Comparison of ENCODE assay signal across 8 cellular contexts in the genomic region with DNA sequence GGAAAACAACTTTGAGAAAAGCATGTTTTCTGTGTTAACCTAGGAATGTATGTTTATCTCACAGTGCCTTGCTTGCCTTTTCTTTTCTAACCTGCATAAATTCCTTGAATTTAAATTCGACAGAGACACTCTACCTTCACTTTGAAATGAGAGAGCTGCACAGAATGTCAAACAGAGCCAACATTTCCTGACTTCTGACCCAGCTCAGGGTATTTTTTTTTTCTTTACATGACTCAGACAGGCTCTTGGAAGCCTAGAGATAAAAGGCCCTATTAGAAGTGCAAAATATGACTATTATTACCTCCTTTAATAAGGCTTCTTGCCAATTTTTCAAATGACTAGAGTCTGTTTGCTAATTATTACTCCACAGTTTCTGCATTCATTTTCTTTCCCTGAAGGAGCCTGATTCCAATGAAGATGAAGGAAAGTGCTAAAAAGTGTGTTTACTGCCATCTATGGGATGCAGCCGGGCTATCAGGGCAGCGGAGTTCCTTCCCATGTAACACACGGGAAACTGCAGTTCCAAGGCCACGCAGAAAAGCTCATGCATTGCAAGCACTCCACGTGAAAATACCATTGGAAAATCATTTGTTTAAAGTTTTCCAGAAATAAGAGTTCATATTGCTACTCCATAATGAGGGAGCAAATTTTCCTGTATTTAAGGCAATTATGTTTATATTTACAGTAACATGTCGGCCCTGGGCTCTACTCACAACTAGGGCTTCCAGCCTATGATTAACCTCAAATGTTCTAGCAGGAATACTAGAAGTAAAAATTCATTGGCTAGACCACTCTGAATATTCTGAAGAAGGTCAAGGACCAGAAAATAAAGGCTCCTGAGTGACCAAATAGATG.
A peak's percentile ranks its signal among the peaks of the same experiment; 100 is the strongest.
DNase-seq lines count a peak whose midpoint lies in the region; ATAC-seq and TF ChIP-seq lines count a peak whose summit lies in the region.

No MANE protein-coding gene starts in this region.

- ATAC-seq in GM19397 (IDR thresholded peaks at IDR 0.05; ENCODE audit: unreplicated experiment) (no peak), GM21786 (IDR thresholded peaks at IDR 0.05; ENCODE audit: unreplicated experiment) (no peak)

- no peaks in the 10 kb centered on the region for H3K36me3 Mint-ChIP-seq in immature natural killer cell

- peak; percentile 81 for TF ChIP-seq CTCF in AG09319 (IDR thresholded peaks at IDR 0.05; ENCODE audit: low read depth, low read length)

- H3K4me3 Mint-ChIP-seq in immature natural killer cell, result no peak overlapping the region

- H3K9me3 Mint-ChIP-seq in immature natural killer cell, result peaks cover 0 to 1% (median 0%) of the 10 kb centered on the region in 6 donors

- H3K4me1 Mint-ChIP-seq in immature natural killer cell, result peaks cover 0 to 1% of the 10 kb centered on the region in 2 donors

- DNase-seq in AG09319 (ENCODE audit: extremely low read depth, low read depth), result peak; percentile 19
- DNase-seq in HS-5 (ENCODE audit: low read depth), result peak; percentile 18
- DNase-seq in amygdala (lab: John Stamatoyannopoulos, UW), result peak in 47 of 56 donors; percentile 3 to 81 (median 34)
- DNase-seq in iPS DF 4.7 (ENCODE audit: extremely low read depth, low spot score), result peak; percentile 14
- DNase-seq in stromal cell of bone marrow (ENCODE audit: low read depth), result peak; percentile 34
- DNase-seq in immature natural killer cell, result no peak

- H3K27me3 Mint-ChIP-seq in immature natural killer cell (ENCODE audit: low read depth in 3 of 3), result peaks cover 0 to 6% (median 3%) of the 10 kb centered on the region in 3 donors

- H3K27ac Mint-ChIP-seq in immature natural killer cell, result no peak overlapping the region

Comparison
In these comparisons a context has a peak if more than half of its experiments do, and no peak if none do; other contexts are left out.
1. DNase-seq: peak in AG09319 (single experiment), HS-5 (single experiment), amygdala (47 of 56), iPS DF 4.7 (single experiment) and stromal cell of bone marrow (single experiment); none in immature natural killer cell (0 of 3).